ENCODE assay signal across 21 cellular contexts in the genomic region with DNA sequence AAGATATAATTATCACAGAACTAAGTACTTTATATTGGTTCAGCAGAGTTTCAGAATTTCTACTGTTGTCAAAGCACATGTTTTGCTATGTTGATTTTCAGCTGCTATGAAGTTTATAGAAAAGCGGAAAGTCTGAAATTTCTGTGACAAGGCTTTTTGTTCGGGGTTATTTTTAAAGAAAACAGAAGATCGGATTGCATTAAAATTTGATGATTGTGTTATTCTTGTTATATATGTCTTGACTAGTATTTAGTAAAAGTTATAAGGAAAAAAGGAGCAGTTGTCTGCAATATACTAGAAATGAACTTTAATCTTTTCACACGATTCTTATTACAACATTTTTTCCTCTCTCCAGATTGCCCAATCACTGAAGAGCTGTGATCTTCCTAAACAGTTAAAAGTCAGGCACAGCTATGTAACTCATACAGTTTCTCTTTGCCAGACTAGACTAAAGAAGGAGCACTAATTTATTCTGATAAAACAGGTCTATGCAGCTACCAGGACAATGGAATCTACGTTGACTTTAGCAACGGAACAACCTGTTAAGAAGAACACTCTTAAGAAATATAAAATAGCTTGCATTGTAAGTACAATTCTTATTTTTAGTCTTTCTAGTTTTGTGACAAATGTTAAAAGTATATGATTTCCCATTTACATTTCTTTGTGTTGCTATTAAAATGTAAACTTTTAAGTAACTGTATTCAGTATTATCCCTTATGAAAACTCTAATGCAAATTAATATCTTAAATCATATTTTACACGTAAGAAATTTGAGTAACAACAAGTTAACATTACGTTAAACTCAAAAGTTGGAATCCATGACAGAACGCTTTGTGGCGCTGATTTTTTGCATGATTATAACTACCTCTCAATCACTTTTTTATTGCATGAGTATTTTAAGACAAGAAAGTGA. TPM values are rescaled to one million over a fixed set of nuclear protein-coding genes. Genes with fewer than 3 reads are reported as not detected.
DNase-seq lines count a peak whose midpoint lies in the region; ATAC-seq, FAIRE-seq and TF ChIP-seq lines count a peak whose summit lies in the region.
"Had no signal": no experiment of that assay in that cellular context is flagged by ENCODE, and none has a peak within 500 bp of the region (broad histone marks: within the 10 kb centered on the region; RNA-seq: fewer than 3 reads in every experiment).

A gene (plus strand): TSS at position 423 of the 913 bp plus-strand sequence. CDS start 83 bp downstream, at position 506.

- H3K23ac ChIP-seq in H1 (ENCODE audit: insufficient read length), result no peak within 1 kb of the TSS

- TF ChIP-seq POLR2A in H1 (IDR thresholded peaks at IDR 0.05; ENCODE audit: control extremely low read depth in 1 of 2, low read depth in 2 of 2, low read length in 2 of 2), result no peak

- no peak within 1 kb of the TSS for H3K27ac Mint-ChIP-seq in activated naive CD4-positive, alpha-beta T cell treated with anti-CD3 and anti-CD28 coated beads, Interleukin-2, amount 10 ng/mL, durations not matched to agents 7 days and 5 days
- H3K27ac Mint-ChIP-seq: activated CD8-positive, alpha-beta T cell treated with anti-CD3 and anti-CD28 coated beads, Interleukin-2, amount 10 ng/mL, durations not matched to agents 7 days and 5 days had no signal

- no peak within 1 kb of the TSS for H3K27ac ChIP-seq in H1 (ENCODE audit: low read depth, low read length)
- H3K27ac ChIP-seq in mucosa of rectum (ENCODE audit: low read depth in 2 of 2, low read length in 2 of 2), result no peak within 1 kb of the TSS
- H3K27ac ChIP-seq: heart right ventricle, KMS-11, skin epidermis had no signal

- H2BK5ac ChIP-seq in H1 (ENCODE audit: low read depth, low read length), result no peak within 1 kb of the TSS

- no peak for TF ChIP-seq RAD21 in H1 (IDR thresholded peaks at IDR 0.05 in 1 of 2, conservative IDR thresholded peaks at IDR 0.05 in 1 of 2; ENCODE audit: low read depth in 2 of 2, low read length in 2 of 2)

- H4K91ac ChIP-seq in H1 (replicated peaks; ENCODE audit: insufficient read length, low read length), result no peak within 1 kb of the TSS

- 94% methylated on average over 10 of the region's 10 CpGs; no CpG with 5 or more reads in 1 of the 2 experiments for WGBS in H1 (ENCODE audit: extremely low coverage in 1 of 2, insufficient coverage in 1 of 2, insufficient read length in 1 of 2, insufficient replicate concordance in 2 of 2, low coverage in 1 of 2, low lambda C conversion rate in 2 of 2, missing lambda C conversion rate in 1 of 2), 2 experiments

- H3K79me2 ChIP-seq in H1 (ENCODE audit: control insufficient read depth in 1 of 2, insufficient read depth in 2 of 2, low read length in 2 of 2), result no peaks in the 10 kb centered on the region

- H4K5ac ChIP-seq in H1 (ENCODE audit: insufficient read length, low read depth, low read length), result no peak within 1 kb of the TSS

- no peaks in the 10 kb centered on the region for H3K36me3 Mint-ChIP-seq in activated naive CD4-positive, alpha-beta T cell treated with anti-CD3 and anti-CD28 coated beads, Interleukin-2, amount 10 ng/mL, durations not matched to agents 7 days and 5 days

- no peak within 1 kb of the TSS for H2BK120ac ChIP-seq in H1 (replicated peaks; ENCODE audit: low read depth, low read length)

- no peak for TF ChIP-seq EP300 in H1 (IDR thresholded peaks at IDR 0.05; ENCODE audit: borderline replicate concordance in 1 of 2, low read depth in 2 of 2, low read length in 2 of 2)

- no peak for ATAC-seq in GM19023 (IDR thresholded peaks at IDR 0.05; ENCODE audit: unreplicated experiment)
- ATAC-seq: activated CD8-positive, alpha-beta T cell treated with anti-CD3 and anti-CD28 coated beads, Interleukin-2, amount 10 ng/mL, durations not matched to agents 7 days and 5 days; HCT116; heart right ventricle; left ventricle myocardium superior had no signal

- H3K36me3 ChIP-seq in H1 (ENCODE audit: control insufficient read depth in 2 of 4, insufficient read depth in 4 of 4, low read length in 3 of 4), result no peaks in the 10 kb centered on the region
- H3K36me3 ChIP-seq in mucosa of rectum (ENCODE audit: control insufficient read depth in 2 of 2, insufficient read depth in 2 of 2, low read length in 2 of 2), result no peaks in the 10 kb centered on the region
- H3K36me3 ChIP-seq: heart right ventricle had no signal

- no peak within 1 kb of the TSS for H3K4me2 ChIP-seq in H1 (ENCODE audit: insufficient read depth in 1 of 2, low read depth in 2 of 2, low read length in 2 of 2)
- H3K4me2 ChIP-seq: KMS-11 had no signal

- no peak within 1 kb of the TSS for H2BK20ac ChIP-seq in H1 (ENCODE audit: low read length)

- POLR2A ChIA-PET in H1 (lab: Charles Lee; ENCODE audit: partially characterized antibody), result no interaction called here

- H3K14ac ChIP-seq in H1 (ENCODE audit: insufficient read length), result no peak within 1 kb of the TSS

- H2BK15ac ChIP-seq in H1 (ENCODE audit: low read length), result no peak within 1 kb of the TSS

- H2AFZ ChIP-seq in H1 (ENCODE audit: low read length), result 0 out of 2 replicates have a peak within 1 kb of the TSS, but pooled peaks have one; percentile 68

- no peaks in the 10 kb centered on the region for H3K4me1 Mint-ChIP-seq in activated naive CD4-positive, alpha-beta T cell treated with anti-CD3 and anti-CD28 coated beads, Interleukin-2, amount 10 ng/mL, durations not matched to agents 7 days and 5 days
- H3K4me1 Mint-ChIP-seq: neural crest cell had no signal

- H3K9me3 ChIP-seq in H1 (ENCODE audit: insufficient read depth in 2 of 2, low read depth in 1 of 2, low read length in 1 of 2) (no peaks in the 10 kb centered on the region), mucosa of rectum (ENCODE audit: control insufficient read depth in 2 of 2, low read length in 2 of 2) (no peaks in the 10 kb centered on the region)
- H3K9me3 ChIP-seq: heart right ventricle had no signal

- no peak within 1 kb of the TSS; a peak in 1 of 8 replicates for H3K4me3 ChIP-seq in H1 (ENCODE audit: extremely low read depth in 1 of 4, insufficient read depth in 2 of 4, low read depth in 3 of 4, low read length in 4 of 4)
- H3K4me3 ChIP-seq in mucosa of rectum (ENCODE audit: low read length in 2 of 2), result peak within 1 kb of the TSS; percentile 30 to 51
- H3K4me3 ChIP-seq: heart right ventricle had no signal

- H3K56ac ChIP-seq in H1 (replicated peaks; ENCODE audit: insufficient read length, low read depth, low read length), result no peak within 1 kb of the TSS

- H3K4me3 Mint-ChIP-seq in activated naive CD4-positive, alpha-beta T cell treated with anti-CD3 and anti-CD28 coated beads, Interleukin-2, amount 10 ng/mL, durations not matched to agents 7 days and 5 days, result no peak within 1 kb of the TSS
- H3K4me3 Mint-ChIP-seq: activated CD8-positive, alpha-beta T cell treated with anti-CD3 and anti-CD28 coated beads, Interleukin-2, amount 10 ng/mL, durations not matched to agents 7 days and 5 days; neural crest cell had no signal

- H3K23me2 ChIP-seq in H1 (ENCODE audit: low read depth, low read length), result no peaks in the 10 kb centered on the region

- no peak within 1 kb of the TSS for H4K8ac ChIP-seq in H1 (ENCODE audit: extremely low read depth, insufficient read depth, low read length)

- no peaks in the 10 kb centered on the region for H3K27me3 ChIP-seq in H1 (replicated peaks in 1 of 4; ENCODE audit: control insufficient read depth in 3 of 4, extremely low read depth in 1 of 4, insufficient read depth in 3 of 4, low read length in 3 of 4)
- H3K27me3 ChIP-seq in mucosa of rectum (ENCODE audit: control insufficient read depth in 2 of 2, insufficient read depth in 2 of 2, low read length in 2 of 2), result no peaks in the 10 kb centered on the region
- H3K27me3 ChIP-seq: heart right ventricle had no signal

- peak; percentile 12 for DNase-seq in AG08396 (ENCODE audit: low spot score)
- DNase-seq in OCI-M1 (lab: John Stamatoyannopoulos, UW), result peak; percentile 60
- DNase-seq in H1 (ENCODE audit: low read depth in 1 of 2, low spot score in 2 of 2), result no peak
- no peak for DNase-seq in NCI-H774 (lab: John Stamatoyannopoulos, UW)
- DNase-seq in Kasumi-1 (lab: John Stamatoyannopoulos, UW), result no peak
- no peak for DNase-seq in activated naive CD4-positive, alpha-beta T cell treated with anti-CD3 and anti-CD28 coated beads, Interleukin-2, amount 10 ng/mL, durations not matched to agents 7 days and 5 days
- DNase-seq: activated CD8-positive, alpha-beta T cell treated with anti-CD3 and anti-CD28 coated beads, Interleukin-2, amount 10 ng/mL, durations not matched to agents 7 days and 5 days; activated gamma-delta T cell treated with Interleukin-2 at 50 U/mL for 16 hours; DMS153; heart right ventricle; left ventricle myocardium superior; NCI-H187 treated with DMSO at 0.1 percent for 48 hours; NCI-H69; substantia nigra had no signal

- CTCF ChIA-PET in H1 (lab: Charles Lee; ENCODE audit: partially characterized antibody), result interaction anchor here (0.6 to 5.4 kb wide), 4 partner anchors 9 to 810 kb away, joined by 3 to 41 read pairs (median 4); a partner anchor contains a TSS
- CTCF ChIA-PET in activated naive CD4-positive, alpha-beta T cell treated with anti-CD3 and anti-CD28 coated beads, Interleukin-2, amount 10 ng/mL, durations not matched to agents 7 days and 5 days (lab: Charles Lee), result interaction anchor here (0.6 to 4.8 kb wide), 3 partner anchors 9 to 455 kb away, joined by 3 to 38 read pairs (median 3); a partner anchor contains a TSS

- H3K4ac ChIP-seq in H1 (replicated peaks; ENCODE audit: insufficient read length, low read depth, low read length), result no peak within 1 kb of the TSS

- no peak for TF ChIP-seq CTCF in H1 (IDR thresholded peaks at IDR 0.05; ENCODE audit: control extremely low read depth in 1 of 3, insufficient read depth in 1 of 3, low read depth in 1 of 3, low read length in 3 of 3)

- no peak within 1 kb of the TSS for H2BK12ac ChIP-seq in H1 (ENCODE audit: low read depth, low read length)

- no peak within 1 kb of the TSS for H2AK5ac ChIP-seq in H1 (ENCODE audit: low read depth, low read length)

- H3K79me1 ChIP-seq in H1 (ENCODE audit: low read depth, low read length), result no peaks in the 10 kb centered on the region

- no peaks in the 10 kb centered on the region for H3K9me3 Mint-ChIP-seq in activated naive CD4-positive, alpha-beta T cell treated with anti-CD3 and anti-CD28 coated beads, Interleukin-2, amount 10 ng/mL, durations not matched to agents 7 days and 5 days
- H3K9me3 Mint-ChIP-seq: neural crest cell had no signal

- H3K27me3 Mint-ChIP-seq in activated naive CD4-positive, alpha-beta T cell treated with anti-CD3 and anti-CD28 coated beads, Interleukin-2, amount 10 ng/mL, durations not matched to agents 7 days and 5 days, result no peaks in the 10 kb centered on the region

- no peak within 1 kb of the TSS for H3K9ac ChIP-seq in H1 (replicated peaks in 1 of 4; ENCODE audit: extremely low read depth in 1 of 4, low read depth in 3 of 4, low read length in 3 of 4)
- peak within 1 kb of the TSS in 1 of 2 donors; percentile 30 for H3K9ac ChIP-seq in mucosa of rectum (ENCODE audit: low read depth in 1 of 2, low read length in 2 of 2)
- H3K9ac ChIP-seq: KMS-11 had no signal

- H3K4me1 ChIP-seq in H1 (replicated peaks in 1 of 4; ENCODE audit: control insufficient read depth in 3 of 4, insufficient read depth in 4 of 4, low read length in 3 of 4) (no peaks in the 10 kb centered on the region), mucosa of rectum (ENCODE audit: control insufficient read depth in 2 of 2, insufficient read depth in 2 of 2, low read length in 2 of 2) (peaks cover 0 to 4% of the 10 kb centered on the region in 2 donors)
- H3K4me1 ChIP-seq: heart right ventricle had no signal

- no peaks in the 10 kb centered on the region for H4K20me1 ChIP-seq in H1 (replicated peaks in 1 of 2; ENCODE audit: control insufficient read depth in 1 of 2, insufficient read depth in 2 of 2, low read length in 2 of 2)

- FAIRE-seq in H1 (lab: Jason Lieb, UNC), result no peak
- FAIRE-seq: endometrium had no signal

- no peak within 1 kb of the TSS for H3K18ac ChIP-seq in H1 (ENCODE audit: extremely low read depth, low read length)

RNA-seq across cellular contexts. Expression of the gene that starts here (rescaled TPM):
- not detected in 2 replicates for total RNA-seq in H1 (2021; fragmentation: NEBNext Ultra II Directional; extraction: Animal tissue kit (Norgen Biotek cat#: 25700))
- polyA plus RNA-seq in H1 (2011; rRNA removed), result 0.11 TPM in 1 of 2 replicates, not detected in the other
- 0.03 TPM for polyA plus RNA-seq in H1 (2011; cell fraction: cytosol; rRNA removed)
- not detected for polyA plus RNA-seq in H1 (2011; cell fraction: nucleus; rRNA removed)
- 0.08 TPM in 1 of 4 replicates, not detected in the others for polyA plus RNA-seq in H1 (2012, experiment 1 of 2)
- polyA plus RNA-seq in H1 (2012, experiment 2 of 2), result not detected
- 0.04 TPM for polyA plus RNA-seq in H1 (2013, experiment 1 of 2)
- polyA plus RNA-seq in H1 (2013, experiment 2 of 2), result 0.07 TPM
- polyA minus RNA-seq in H1 (2011; rRNA and poly(A)+ RNA removed), result 0.07 TPM in 1 of 2 replicates, not detected in the other
- polyA minus RNA-seq in H1 (2011; cell fraction: cytosol; rRNA and poly(A)+ RNA removed), result not detected
- polyA minus RNA-seq in H1 (2011; cell fraction: nucleus; rRNA and poly(A)+ RNA removed), result 0.20 TPM
- total RNA-seq: left ventricle myocardium superior had no signal

Comparison
In these comparisons a context has a peak if more than half of its experiments do, and no peak if none do; other contexts are left out.
1. DNase-seq: peak in AG08396 (single experiment) and OCI-M1 (single experiment); none in H1 (0 of 2), NCI-H774 (single experiment), Kasumi-1 (0 of 2) and activated naive CD4-positive, alpha-beta T cell treated with anti-CD3 and anti-CD28 coated beads, Interleukin-2, amount 10 ng/mL, durations not matched to agents 7 days and 5 days (single experiment).
2. H3K4me3 ChIP-seq: peak in mucosa of rectum (2 of 2); none in H1 (0 of 4).